In genomic region chr18:21123290-21123926, GRCh38 we compare ENCODE assay signal across 18 cellular contexts.
"Had no signal": no experiment of that assay in that cellular context is flagged by ENCODE, and none has a peak within 500 bp of the region (broad histone marks: within the 10 kb centered on the region; RNA-seq: fewer than 3 reads in every experiment).

No MANE protein-coding gene starts in this region.

- H3K27me3 ChIP-seq: transverse colon, uterus had no signal

- H3K27me3 Mint-ChIP-seq: activated CD4-positive, alpha-beta memory T cell treated with anti-CD3 and anti-CD28 coated beads for 36 hours; progenitor cell of endocrine pancreas had no signal

- H3K9me3 Mint-ChIP-seq: activated CD4-positive, alpha-beta memory T cell treated with anti-CD3 and anti-CD28 coated beads for 36 hours; activated T-cell treated with anti-CD3 and anti-CD28 coated beads, Interleukin-2, amount 50 U/mL, for 72 hours; brain; effector memory CD8-positive, alpha-beta T cell; immature natural killer cell; neural crest cell had no signal

- H3K4me1 Mint-ChIP-seq: brain, neural crest cell had no signal

- H3K4me1 ChIP-seq: left ventricle myocardium inferior, transverse colon, uterus had no signal

- H3K36me3 Mint-ChIP-seq: activated CD4-positive, alpha-beta memory T cell treated with anti-CD3 and anti-CD28 coated beads for 36 hours; brain; immature natural killer cell had no signal

- DNase-seq: activated CD4-positive, alpha-beta memory T cell treated with anti-CD3 and anti-CD28 coated beads for 36 hours; activated T-cell treated with anti-CD3 and anti-CD28 coated beads, Interleukin-2, amount 50 U/mL, for 72 hours; anterior cingulate cortex; caudate nucleus; effector memory CD8-positive, alpha-beta T cell; immature natural killer cell; kidney glomerular epithelial cell; left ventricle myocardium inferior; mammary epithelial cell; midbrain; stimulated activated CD4-positive, alpha-beta T cell treated with anti-CD3 and anti-CD28 coated beads, Interleukin-12 subunit alpha, Interleukin-12 subunit beta, amount 100 ng/mL, for 4 hours; stimulated activated CD4-positive, alpha-beta T cell treated with anti-CD3 and anti-CD28 coated beads, Interleukin-1b, Interleukin-23, amount 100 ng/mL, for 48 hours; stimulated activated naive CD4-positive, alpha-beta T cell treated with Interleukin-2 at 50 U/mL for 16 hours; transverse colon; uterus had no signal

- H3K36me3 ChIP-seq: left ventricle myocardium inferior, transverse colon, uterus had no signal

- H3K27ac Mint-ChIP-seq: activated CD4-positive, alpha-beta memory T cell treated with anti-CD3 and anti-CD28 coated beads for 36 hours; activated T-cell treated with anti-CD3 and anti-CD28 coated beads, Interleukin-2, amount 50 U/mL, for 72 hours; brain; effector memory CD8-positive, alpha-beta T cell; progenitor cell of endocrine pancreas had no signal

- H3K9me3 ChIP-seq: left ventricle myocardium inferior, transverse colon, uterus had no signal

- H3K4me3 ChIP-seq: left ventricle myocardium inferior, transverse colon, uterus had no signal

- H3K27ac ChIP-seq: left ventricle myocardium inferior, transverse colon, uterus had no signal

- ATAC-seq: activated T-cell treated with anti-CD3 and anti-CD28 coated beads, Interleukin-2, amount 50 U/mL, for 72 hours; effector memory CD8-positive, alpha-beta T cell had no signal

- H3K4me3 Mint-ChIP-seq: activated CD4-positive, alpha-beta memory T cell treated with anti-CD3 and anti-CD28 coated beads for 36 hours; brain; effector memory CD8-positive, alpha-beta T cell; immature natural killer cell; neural crest cell had no signal
